In the genomic region with DNA sequence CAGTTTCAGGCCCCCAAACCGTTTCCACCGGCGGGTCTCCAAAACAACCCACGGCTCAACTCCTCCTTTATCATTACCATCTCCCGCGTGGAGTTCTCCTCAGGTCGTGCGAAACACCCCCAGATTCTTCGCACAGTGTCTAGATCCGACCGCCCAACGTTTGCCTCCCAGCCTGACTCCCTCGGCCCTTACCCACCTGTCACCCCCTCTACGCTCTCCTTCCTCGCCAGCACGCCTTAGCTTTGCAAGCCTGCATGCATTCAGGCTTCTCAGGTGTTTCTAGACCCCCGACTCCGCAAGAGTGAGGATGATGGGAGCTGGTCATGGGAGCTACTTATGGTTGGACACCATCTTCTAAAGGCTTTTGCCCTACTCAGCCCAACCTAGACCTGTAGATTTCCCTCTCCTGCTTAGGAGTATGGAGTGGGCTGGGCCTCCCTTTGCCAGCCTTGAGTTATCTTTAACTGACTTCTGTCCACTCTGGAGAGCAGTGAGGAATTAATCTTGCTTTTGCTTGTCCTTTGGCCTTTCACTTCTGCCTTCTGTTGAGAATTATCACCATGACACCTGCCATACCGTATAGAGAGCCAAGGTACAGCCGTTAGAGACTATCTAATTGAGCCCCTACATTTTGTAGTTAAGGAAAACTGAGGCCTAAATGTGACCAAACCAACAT, we compare ENCODE assay signal across 1 cellular context.
TF ChIP-seq lines count a peak whose summit lies in the region.

No MANE protein-coding gene starts in this region.

TF ChIP-seq in HEK293, 187 proteins besides CTCF, POLR2A, EP300 and RAD21 (continued from another document):
- TF ChIP-seq, protein P1, sequence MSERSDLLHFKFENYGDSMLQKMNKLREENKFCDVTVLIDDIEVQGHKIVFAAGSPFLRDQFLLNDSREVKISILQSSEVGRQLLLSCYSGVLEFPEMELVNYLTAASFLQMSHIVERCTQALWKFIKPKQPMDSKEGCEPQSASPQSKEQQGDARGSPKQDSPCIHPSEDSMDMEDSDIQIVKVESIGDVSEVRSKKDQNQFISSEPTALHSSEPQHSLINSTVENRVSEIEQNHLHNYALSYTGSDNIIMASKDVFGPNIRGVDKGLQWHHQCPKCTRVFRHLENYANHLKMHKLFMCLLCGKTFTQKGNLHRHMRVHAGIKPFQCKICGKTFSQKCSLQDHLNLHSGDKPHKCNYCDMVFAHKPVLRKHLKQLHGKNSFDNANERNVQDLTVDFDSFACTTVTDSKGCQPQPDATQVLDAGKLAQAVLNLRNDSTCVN (tag by site-specific recombination; optimal IDR thresholded peaks at IDR 0.05) = no peak
